ENCODE assay signal across 23 cellular contexts in the genomic region with DNA sequence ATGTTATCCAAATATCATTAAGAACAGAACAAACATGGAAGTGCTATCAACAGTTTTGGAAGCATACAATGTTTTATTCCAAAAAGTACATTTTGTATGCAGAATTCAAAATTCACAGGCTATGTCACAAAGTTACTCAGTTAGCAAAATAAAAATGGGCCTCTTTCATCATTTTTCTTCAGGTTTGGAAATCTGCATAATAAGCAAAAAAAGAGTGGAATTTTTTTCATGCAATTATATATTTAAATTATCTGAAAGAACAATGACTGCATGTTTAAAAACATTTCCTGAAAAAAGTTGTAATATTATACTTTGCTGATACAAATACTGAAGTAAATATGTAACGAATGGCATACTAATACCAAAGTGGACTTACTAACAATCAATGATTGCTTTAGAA.
DNase-seq lines count a peak whose midpoint lies in the region; ATAC-seq, FAIRE-seq and TF ChIP-seq lines count a peak whose summit lies in the region.
"Had no signal": no experiment of that assay in that cellular context is flagged by ENCODE, and none has a peak within 500 bp of the region (broad histone marks: within the 10 kb centered on the region; RNA-seq: fewer than 3 reads in every experiment).

No MANE protein-coding gene starts in this region.

- H2BK20ac ChIP-seq in IMR-90 (ENCODE audit: low read depth, low read length), result no peak overlapping the region
- no peak overlapping the region for H2BK20ac ChIP-seq in H1 (ENCODE audit: low read length)

- no peaks in the 10 kb centered on the region for H3K9me1 ChIP-seq in IMR-90 (ENCODE audit: insufficient read depth, low read length)

- CTCF ChIA-PET in A549 (lab: Yijun Ruan, JAX) (no interaction called here), IMR-90 (lab: Yijun Ruan, JAX) (no interaction called here), H1 (lab: Charles Lee; ENCODE audit: partially characterized antibody) (interaction anchor here (0.7 kb wide), 1 partner anchor 681 kb away, joined by 3 read pairs; no protein-coding TSS in a partner anchor)

- H3K79me1 ChIP-seq in IMR-90 (ENCODE audit: low read depth in 1 of 2, low read length in 2 of 2) (no peaks in the 10 kb centered on the region), H1 (ENCODE audit: low read depth, low read length) (no peaks in the 10 kb centered on the region)

- H2AK5ac ChIP-seq in IMR-90 (ENCODE audit: low read depth, low read length) (no peak overlapping the region), H1 (ENCODE audit: low read depth, low read length) (no peak overlapping the region)

- no peak overlapping the region for H4K8ac ChIP-seq in IMR-90 (ENCODE audit: low read depth in 2 of 2, low read length in 2 of 2)
- H4K8ac ChIP-seq in H1 (ENCODE audit: extremely low read depth, insufficient read depth, low read length), result no peak overlapping the region

- H3K14ac ChIP-seq in IMR-90 (replicated peaks; ENCODE audit: low read depth, low read length), result no peak overlapping the region
- H3K14ac ChIP-seq in H1 (ENCODE audit: insufficient read length), result no peak overlapping the region

- H3K18ac ChIP-seq in IMR-90 (ENCODE audit: low read depth, low read length) (no peak overlapping the region), H1 (ENCODE audit: extremely low read depth, low read length) (no peak overlapping the region)

- TF ChIP-seq RAD21 in A549 (conservative IDR thresholded peaks at IDR 0.05 in 1 of 2, IDR thresholded peaks at IDR 0.05 in 1 of 2) (no peak), IMR-90 (IDR thresholded peaks at IDR 0.05; ENCODE audit: low read length) (no peak), H1 (IDR thresholded peaks at IDR 0.05 in 1 of 2, conservative IDR thresholded peaks at IDR 0.05 in 1 of 2; ENCODE audit: low read depth in 2 of 2, low read length in 2 of 2) (no peak)

- H2BK15ac ChIP-seq in IMR-90 (ENCODE audit: low read depth, low read length) (no peak overlapping the region), H1 (ENCODE audit: low read length) (no peak overlapping the region)

- no peak overlapping the region for H3K9ac ChIP-seq in IMR-90 (ENCODE audit: low read depth, low read length)
- no peak overlapping the region for H3K9ac ChIP-seq in H1 (replicated peaks in 1 of 4; ENCODE audit: extremely low read depth in 1 of 4, low read depth in 3 of 4, low read length in 3 of 4)
- H3K9ac ChIP-seq: BLaER1 treated with 17β-estradiol and CSF1 and Interleukin-3, amounts not matched to agents 10 nM and 100 nM had no signal

- TF ChIP-seq CTCF in A549 (IDR thresholded peaks at IDR 0.05) (no peak), IMR-90 (conservative IDR thresholded peaks at IDR 0.05; ENCODE audit: low read depth, low read length) (no peak), H1 (IDR thresholded peaks at IDR 0.05; ENCODE audit: control extremely low read depth in 1 of 3, insufficient read depth in 1 of 3, low read depth in 1 of 3, low read length in 3 of 3) (no peak), esophagus muscularis mucosa (IDR thresholded peaks at IDR 0.05) (no peak)

- H4K91ac ChIP-seq in IMR-90 (ENCODE audit: insufficient read depth, low read depth, low read length) (no peak overlapping the region), H1 (replicated peaks; ENCODE audit: insufficient read length, low read length) (no peak overlapping the region)

- H3K4ac ChIP-seq in IMR-90 (ENCODE audit: low read depth, low read length), result no peak overlapping the region
- no peak overlapping the region for H3K4ac ChIP-seq in H1 (replicated peaks; ENCODE audit: insufficient read length, low read depth, low read length)

- no peak overlapping the region for H4K5ac ChIP-seq in IMR-90 (ENCODE audit: low read depth, low read length)
- no peak overlapping the region for H4K5ac ChIP-seq in H1 (ENCODE audit: insufficient read length, low read depth, low read length)

- H2AFZ ChIP-seq in IMR-90 (replicated peaks; ENCODE audit: low read length, poor library complexity) (no peak overlapping the region), H1 (ENCODE audit: low read length) (no peak overlapping the region)

- H3K23me2 ChIP-seq in H1 (ENCODE audit: low read depth, low read length), result no peaks in the 10 kb centered on the region

- H3K23ac ChIP-seq in IMR-90 (ENCODE audit: low read depth, low read length) (no peak overlapping the region), H1 (ENCODE audit: insufficient read length) (no peak overlapping the region)

- H2BK12ac ChIP-seq in H1 (ENCODE audit: low read depth, low read length), result no peak overlapping the region

- H2BK5ac ChIP-seq in IMR-90 (ENCODE audit: low read depth, low read length, poor library complexity, severe bottlenecking) (no peak overlapping the region), H1 (ENCODE audit: low read depth, low read length) (no peak overlapping the region)

- TF ChIP-seq POLR2A in A549 (IDR thresholded peaks at IDR 0.05; ENCODE audit: low read length), result no peak
- no peak for TF ChIP-seq POLR2A in IMR-90 (IDR thresholded peaks at IDR 0.05; ENCODE audit: low read depth, low read length)
- TF ChIP-seq POLR2A in H1 (IDR thresholded peaks at IDR 0.05; ENCODE audit: control extremely low read depth in 1 of 2, low read depth in 2 of 2, low read length in 2 of 2), result no peak
- TF ChIP-seq POLR2A in esophagus muscularis mucosa (IDR thresholded peaks at IDR 0.05; ENCODE audit: low read depth), result no peak

- no peaks in the 10 kb centered on the region for H3K79me2 ChIP-seq in H1 (ENCODE audit: control insufficient read depth in 1 of 2, insufficient read depth in 2 of 2, low read length in 2 of 2)

- no peak overlapping the region for H3K4me2 ChIP-seq in A549
- H3K4me2 ChIP-seq in IMR-90 (ENCODE audit: low read depth, low read length), result no peak overlapping the region
- H3K4me2 ChIP-seq in H1 (ENCODE audit: insufficient read depth in 1 of 2, low read depth in 2 of 2, low read length in 2 of 2), result no peak overlapping the region
- H3K4me2 ChIP-seq: BLaER1 treated with 17β-estradiol and CSF1 and Interleukin-3, amounts not matched to agents 10 nM and 100 nM had no signal

- H4K20me1 ChIP-seq in IMR-90 (ENCODE audit: insufficient read depth, low read length) (no peaks in the 10 kb centered on the region), H1 (replicated peaks in 1 of 2; ENCODE audit: control insufficient read depth in 1 of 2, insufficient read depth in 2 of 2, low read length in 2 of 2) (no peaks in the 10 kb centered on the region)
- H4K20me1 ChIP-seq: BLaER1 treated with 17β-estradiol and CSF1 and Interleukin-3, amounts not matched to agents 10 nM and 100 nM had no signal

- H3K4me3 ChIP-seq in A549 (no peak overlapping the region), IMR-90 (ENCODE audit: insufficient read depth, low read depth, low read length) (no peak overlapping the region), H1 (ENCODE audit: extremely low read depth in 1 of 4, insufficient read depth in 2 of 4, low read depth in 3 of 4, low read length in 4 of 4) (no peak overlapping the region), esophagus muscularis mucosa (no peak overlapping the region)
- H3K4me3 ChIP-seq: BLaER1 treated with 17β-estradiol and CSF1 and Interleukin-3, amounts not matched to agents 10 nM and 100 nM; GM12878 had no signal

- H2AK9ac ChIP-seq in IMR-90 (replicated peaks; ENCODE audit: low read depth, low read length, poor library complexity), result no peak overlapping the region

- no peaks in the 10 kb centered on the region for H3K36me3 ChIP-seq in IMR-90 (ENCODE audit: control insufficient read depth, insufficient read depth, low read length)
- no peaks in the 10 kb centered on the region for H3K36me3 ChIP-seq in H1 (ENCODE audit: control insufficient read depth in 2 of 4, insufficient read depth in 4 of 4, low read length in 3 of 4)
- H3K36me3 ChIP-seq in esophagus muscularis mucosa, result no peaks in the 10 kb centered on the region
- H3K36me3 ChIP-seq: BLaER1 treated with 17β-estradiol and CSF1 and Interleukin-3, amounts not matched to agents 10 nM and 100 nM had no signal

- POLR2A ChIA-PET in A549 (lab: Yijun Ruan, JAX), result no interaction called here
- POLR2A ChIA-PET in IMR-90 (lab: Charles Lee; ENCODE audit: unreplicated experiment), result no interaction called here
- POLR2A ChIA-PET in H1 (lab: Charles Lee; ENCODE audit: partially characterized antibody), result no interaction called here

- no peak overlapping the region for H2BK120ac ChIP-seq in IMR-90 (ENCODE audit: low read depth, low read length)
- no peak overlapping the region for H2BK120ac ChIP-seq in H1 (replicated peaks; ENCODE audit: low read depth, low read length)

- H3K9me3 ChIP-seq in A549 (no peaks in the 10 kb centered on the region), IMR-90 (ENCODE audit: control insufficient read depth, insufficient read depth, low read length) (no peaks in the 10 kb centered on the region), H1 (ENCODE audit: insufficient read depth in 2 of 2, low read depth in 1 of 2, low read length in 1 of 2) (no peaks in the 10 kb centered on the region), esophagus muscularis mucosa (no peaks in the 10 kb centered on the region)
- H3K9me3 ChIP-seq: BLaER1 treated with 17β-estradiol and CSF1 and Interleukin-3, amounts not matched to agents 10 nM and 100 nM had no signal

- no peak for FAIRE-seq in A549 (lab: Jason Lieb, UNC)
- no peak for FAIRE-seq in H1 (lab: Jason Lieb, UNC)
- FAIRE-seq: A204.1, GM12878, GM12892, GM18507 had no signal

- in situ Hi-C loops in IMR-90 (cut with MboI; ENCODE audit: low sequenced_read_pairs), result no loop called here

- H3K27me3 ChIP-seq in IMR-90 (ENCODE audit: control insufficient read depth, insufficient read depth, low read length), result no peaks in the 10 kb centered on the region; the same call in 1 of the 2 replicates
- no peaks in the 10 kb centered on the region for H3K27me3 ChIP-seq in H1 (replicated peaks in 1 of 4; ENCODE audit: control insufficient read depth in 3 of 4, extremely low read depth in 1 of 4, insufficient read depth in 3 of 4, low read length in 3 of 4)
- no peaks in the 10 kb centered on the region for H3K27me3 ChIP-seq in esophagus muscularis mucosa
- H3K27me3 ChIP-seq: BLaER1 treated with 17β-estradiol and CSF1 and Interleukin-3, amounts not matched to agents 10 nM and 100 nM had no signal

- H3K56ac ChIP-seq in IMR-90 (ENCODE audit: extremely low read depth, insufficient read depth, low read length), result no peak overlapping the region
- H3K56ac ChIP-seq in H1 (replicated peaks; ENCODE audit: insufficient read length, low read depth, low read length), result no peak overlapping the region

- TF ChIP-seq EP300 in A549 (IDR thresholded peaks at IDR 0.05), result no peak
- TF ChIP-seq EP300 in H1 (IDR thresholded peaks at IDR 0.05; ENCODE audit: borderline replicate concordance in 1 of 2, low read depth in 2 of 2, low read length in 2 of 2), result no peak
- no peak for TF ChIP-seq EP300 in esophagus muscularis mucosa (IDR thresholded peaks at IDR 0.05)

- BruUV-seq in IMR-90 (replicated peaks; lab: Mats Ljungman, UMichigan), result no TSS peak

- H3K4me1 ChIP-seq in A549 (no peaks in the 10 kb centered on the region), IMR-90 (ENCODE audit: control insufficient read depth, insufficient read depth, low read length) (no peaks in the 10 kb centered on the region), H1 (replicated peaks in 1 of 4; ENCODE audit: control insufficient read depth in 3 of 4, insufficient read depth in 4 of 4, low read length in 3 of 4) (no peaks in the 10 kb centered on the region), esophagus muscularis mucosa (no peaks in the 10 kb centered on the region)
- H3K4me1 ChIP-seq: BLaER1 treated with 17β-estradiol and CSF1 and Interleukin-3, amounts not matched to agents 10 nM and 100 nM had no signal

- DNase-seq in A549 (ENCODE audit: low read depth in 1 of 2, low spot score in 1 of 2), result no peak
- DNase-seq in IMR-90, result no peak
- no peak for DNase-seq in H1 (ENCODE audit: low read depth in 1 of 2, low spot score in 2 of 2)
- DNase-seq in esophagus muscularis mucosa (ENCODE audit: extremely low spot score), result no peak
- DNase-seq in COLO829 (ENCODE audit: low spot score), result no peak
- DNase-seq: 8988T; AML-193; CD4-positive, alpha-beta T cell; CD8-positive, alpha-beta T cell; COR-L47; DMS 273 treated with DMSO at 0.1 percent for 48 hours; DMS153; DMS53; DMS79; DND-41; EL; GDM1 had no signal

- no peak for ATAC-seq in A549
- no peak for ATAC-seq in IMR-90 (ENCODE audit: low read depth)
- ATAC-seq: CD8-positive, alpha-beta T cell; GM12878 had no signal

- intact Hi-C loops in IMR-90 (cut with micrococcal nuclease), result no loop called here
- intact Hi-C loops in esophagus muscularis mucosa (cut with DNase I), result no loop called here

- dilution Hi-C loops in IMR-90 (cut with HindIII; ENCODE audit: low sequenced_read_pairs, unreplicated experiment), result no loop called here

- WGBS in A549 (ENCODE audit: missing lambda C conversion rate), result 8% methylated on average over 1 of the region's 1 CpG
- no CpG with 5 or more reads among the region's 1 CpG for WGBS in IMR-90 (ENCODE audit: extremely low coverage in 2 of 2, insufficient read length in 1 of 2), 2 experiments
- 80% methylated on average over 1 of the region's 1 CpG; no CpG with 5 or more reads in 1 of the 2 experiments for WGBS in H1 (ENCODE audit: extremely low coverage in 1 of 2, insufficient coverage in 1 of 2, insufficient read length in 1 of 2, insufficient replicate concordance in 2 of 2, low coverage in 1 of 2, low lambda C conversion rate in 2 of 2, missing lambda C conversion rate in 1 of 2), 2 experiments
- 86% methylated on average over 1 of the region's 1 CpG for WGBS in esophagus muscularis mucosa

- H3K27ac ChIP-seq in A549 (no peak overlapping the region), IMR-90 (ENCODE audit: insufficient read depth, low read length) (no peak overlapping the region), H1 (ENCODE audit: low read depth, low read length) (no peak overlapping the region), esophagus muscularis mucosa (replicated peaks in 1 of 4) (no peak overlapping the region)
- H3K27ac ChIP-seq: BLaER1 treated with 17β-estradiol and CSF1 and Interleukin-3, amounts not matched to agents 10 nM and 100 nM; C4-2B had no signal

Comparison
In these comparisons a context has a peak if more than half of its experiments do, and no peak if none do; other contexts are left out.
1. Of the 18 proteins assayed by ChIP-seq in both H1 and A549: peak only in H1: none; only in A549: none; in both: MAFK; in neither: 17.